ENCODE assay signal across 15 cellular contexts in genomic region chr12:42508913-42509312, GRCh38.
"Had no signal": no experiment of that assay in that cellular context is flagged by ENCODE, and none has a peak within 500 bp of the region (broad histone marks: within the 10 kb centered on the region; RNA-seq: fewer than 3 reads in every experiment).

No MANE protein-coding gene starts in this region.

- H3K27me3 ChIP-seq: breast epithelium, sigmoid colon, spleen, tibial artery had no signal

- H3K4me3 ChIP-seq: breast epithelium, sigmoid colon, spleen, tibial artery had no signal

- H3K36me3 ChIP-seq: breast epithelium, sigmoid colon, spleen, tibial artery had no signal

- H3K4me1 ChIP-seq: breast epithelium had no signal

- H3K27ac ChIP-seq: breast epithelium, spleen, VCaP had no signal

- DNase-seq: activated CD4-positive, alpha-beta T cell treated with anti-CD3 and anti-CD28 coated beads, Interleukin-2, amount 10 ng/mL, durations not matched to agents 7 days and 5 days; activated T-cell treated with anti-CD3 and anti-CD28 coated beads, Interleukin-2, amount 50 U/mL, for 1 hour; cerebellar nuclear complex; immature natural killer cell; midbrain; nephron progenitor cell; nucleus accumbens; sigmoid colon; spleen; stimulated activated CD4-positive, alpha-beta T cell treated with anti-CD3 and anti-CD28 coated beads, Interleukin-4, amount 100 ng/mL, for 1 hour; stimulated activated naive CD4-positive, alpha-beta T cell treated with Interleukin-2 at 50 U/mL for 16 hours; T-cell; tibial artery had no signal

- H3K9me3 ChIP-seq: breast epithelium, sigmoid colon, spleen, tibial artery had no signal
